Comparison of ENCODE assay signal across 23 cellular contexts in genomic region chr4:152266831-152267480, GRCh38.
"Had no signal": no experiment of that assay in that cellular context is flagged by ENCODE, and none has a peak within 500 bp of the region (broad histone marks: within the 10 kb centered on the region; RNA-seq: fewer than 3 reads in every experiment).

No MANE protein-coding gene starts in this region.

- ATAC-seq: left colon; left ventricle myocardium superior; naive thymus-derived CD8-positive, alpha-beta T cell; psoas muscle; right lobe of liver; stimulated activated naive CD8-positive, alpha-beta T cell treated with anti-CD3 and anti-CD28 coated beads, Interleukin-15, amount 100 ng/mL, for 72 hours; upper lobe of right lung had no signal

- H3K79me2 ChIP-seq: hepatocyte had no signal

- FAIRE-seq: endometrium had no signal

- H3K4me3 ChIP-seq: coronary artery, esophagus squamous epithelium, hepatocyte, lung, psoas muscle, right lobe of liver, testis, tibial nerve, upper lobe of right lung had no signal

- H3K36me3 ChIP-seq: esophagus squamous epithelium, neutrophil, right lobe of liver, tibial nerve, upper lobe of right lung had no signal

- H3K9me3 ChIP-seq: esophagus squamous epithelium, neutrophil, psoas muscle, right lobe of liver, testis, upper lobe of right lung had no signal

- DNase-seq: effector memory CD4-positive, alpha-beta T cell; esophagus squamous epithelium; foreskin fibroblast; left colon; left ventricle myocardium superior; mesendoderm; naive thymus-derived CD8-positive, alpha-beta T cell; psoas muscle; retina; right lobe of liver; stimulated activated CD4-positive, alpha-beta T cell treated with anti-CD3 and anti-CD28 coated beads, Interleukin-2, amount 100 ng/mL, for 24 hours; stimulated activated CD4-positive, alpha-beta T cell treated with anti-CD3 and anti-CD28 coated beads, Interleukin-4, amount 100 ng/mL, for 4 hours; stimulated activated naive B cell treated with anti-CD40 and anti-IgM and Interleukin-4, amounts not matched to agents 10 μg/mL and 1 μg/mL and 100 μg/mL, for 72 hours; stimulated activated naive CD8-positive, alpha-beta T cell treated with anti-CD3 and anti-CD28 coated beads, Interleukin-15, amount 100 ng/mL, for 72 hours; testis; upper lobe of right lung had no signal

- H2AFZ ChIP-seq: hepatocyte had no signal

- H3K4me1 ChIP-seq: psoas muscle, right lobe of liver, testis, tibial nerve, upper lobe of right lung had no signal

- H3K27me3 ChIP-seq: esophagus squamous epithelium, hepatocyte, neutrophil, right lobe of liver, testis, tibial nerve, upper lobe of right lung had no signal

- H3K27ac ChIP-seq: coronary artery, epithelial cell of prostate, esophagus squamous epithelium, hepatocyte, neutrophil, psoas muscle, right lobe of liver, testis, tibial nerve, upper lobe of right lung had no signal

- H3K4me2 ChIP-seq: hepatocyte had no signal
